ENCODE assay signal across 9 cellular contexts in the genomic region with DNA sequence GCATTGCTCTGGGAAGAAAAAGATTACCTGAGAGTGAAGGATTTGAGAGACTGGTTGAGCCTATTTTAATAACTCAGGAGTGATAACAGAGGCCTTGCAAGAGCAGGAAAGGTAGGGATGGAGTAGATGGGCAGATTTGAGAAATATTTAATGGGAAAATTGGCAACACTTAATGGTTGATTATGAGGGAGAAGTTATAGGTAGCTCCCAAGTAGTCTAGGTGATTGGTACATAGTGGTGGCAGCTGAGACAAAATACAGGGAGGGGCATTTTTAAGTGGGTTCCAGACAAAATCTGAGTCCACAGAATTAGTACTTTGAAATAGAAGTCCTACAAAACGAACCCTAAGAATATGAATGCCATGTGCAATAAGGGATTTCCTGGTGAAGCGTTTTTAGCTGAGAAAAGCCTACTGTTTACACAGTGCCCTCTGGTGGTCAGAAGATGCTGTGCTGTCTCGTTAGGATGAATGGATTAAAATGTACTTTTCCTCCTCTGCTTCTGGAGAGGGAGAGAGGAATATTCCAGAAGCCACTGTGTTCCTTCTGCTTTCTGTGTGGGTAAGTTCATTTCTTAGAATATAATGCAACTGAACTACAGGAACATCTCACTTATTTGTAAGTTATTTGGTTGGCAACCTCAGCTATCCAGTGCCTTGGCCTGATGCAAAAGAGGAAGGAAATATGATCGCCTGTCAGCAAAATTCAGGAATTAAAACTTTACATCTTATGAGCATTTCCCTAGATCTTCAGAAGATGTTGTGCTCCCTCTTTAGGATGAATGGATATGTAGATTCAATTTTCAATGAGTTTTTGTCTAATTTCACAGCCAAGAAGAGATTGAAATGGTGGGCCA. TPM values are rescaled to one million over a fixed set of nuclear protein-coding genes. Genes with fewer than 3 reads are reported as not detected.
DNase-seq lines count a peak whose midpoint lies in the region; TF ChIP-seq lines count a peak whose summit lies in the region.
"Had no signal": no experiment of that assay in that cellular context is flagged by ENCODE, and none has a peak within 500 bp of the region (broad histone marks: within the 10 kb centered on the region; RNA-seq: fewer than 3 reads in every experiment).

No MANE protein-coding gene starts in this region.

- H3K36me3 Mint-ChIP-seq in endodermal cell (ENCODE audit: low read depth): no peaks in the 10 kb centered on the region

- no peaks in the 10 kb centered on the region for H3K27me3 Mint-ChIP-seq in endodermal cell (ENCODE audit: insufficient read depth)

- no peak overlapping the region for H3K4me3 ChIP-seq in endodermal cell (ENCODE audit: low read length)

- peaks cover 47% of the 10 kb centered on the region for H3K4me1 Mint-ChIP-seq in endodermal cell

- peak; percentile 94 for TF ChIP-seq CTCF in endodermal cell (conservative IDR thresholded peaks at IDR 0.05)

- 11 to 28% methylated on average over 1 to 4 of the region's 4 CpGs for WGBS in endodermal cell (ENCODE audit: insufficient coverage in 1 of 2, insufficient read length in 1 of 2), 2 experiments

- H3K9me3 ChIP-seq in endodermal cell (ENCODE audit: control insufficient read depth, low read length): no peaks in the 10 kb centered on the region

- no peak overlapping the region for H3K27ac ChIP-seq in endodermal cell (ENCODE audit: low read depth, low read length)

- H3K9ac ChIP-seq in endodermal cell (ENCODE audit: extremely low read depth, low read length, poor library complexity, severe bottlenecking): no peak overlapping the region

- H3K36me3 ChIP-seq in endodermal cell (ENCODE audit: control insufficient read depth, insufficient read depth, low read length): peaks cover 12% of the 10 kb centered on the region

- H3K27ac Mint-ChIP-seq in endodermal cell: no peak overlapping the region

- DNase-seq in COR-L47 (lab: John Stamatoyannopoulos, UW): peak; percentile 65
- peak; percentile 83 for DNase-seq in HT-29 (ENCODE audit: low spot score)
- peak; percentile 19 for DNase-seq in NK-92 (lab: John Stamatoyannopoulos, UW; ENCODE audit: unreplicated experiment)
- DNase-seq in activated CD8-positive, alpha-beta memory T cell treated with anti-CD3 and anti-CD28 coated beads for 4 hours (ENCODE audit: low read depth in 2 of 2): peak; percentile 41 to 45
- DNase-seq in endodermal cell: peak; percentile 86
- peak; percentile 52 for DNase-seq in middle frontal gyrus (ENCODE audit: extremely low spot score, low spot score)
- DNase-seq in stimulated activated CD8-positive, alpha-beta memory T cell treated with anti-CD3 and anti-CD28 coated beads, Interleukin-7, amount 100 ng/mL, for 4 hours (ENCODE audit: low read depth in 2 of 2): peak; percentile 39 to 64
- no peak for DNase-seq in GOT3 (lab: John Stamatoyannopoulos, UW)

- no peak overlapping the region for H3K4me3 Mint-ChIP-seq in endodermal cell

- peaks cover 9% of the 10 kb centered on the region for H3K4me1 ChIP-seq in endodermal cell (ENCODE audit: control insufficient read depth, insufficient read depth, low read length)

- H3K9me3 Mint-ChIP-seq in endodermal cell: no peaks in the 10 kb centered on the region

- no peaks in the 10 kb centered on the region for H3K27me3 ChIP-seq in endodermal cell (ENCODE audit: control insufficient read depth, insufficient read depth, low read length, poor library complexity, severe bottlenecking)

RNA-seq across cellular contexts. Expression of a gene that starts 6.5 kb away (rescaled TPM):
- 9.5 and 11.1 TPM in 2 replicates for total RNA-seq in HT-29 (2014; rRNA removed; shearing (Covaris generic))
- total RNA-seq in endodermal cell: 10 to 100 TPM; 31.0 to 32.4 TPM
- polyA plus RNA-seq in endodermal cell (2013, experiment 1 of 2): 24.3 TPM
- polyA plus RNA-seq in endodermal cell (2013, experiment 2 of 2): 23.0 TPM

RNA-seq across cellular contexts. Expression of a gene that starts 7.4 kb away (rescaled TPM):
- total RNA-seq in HT-29 (2014; rRNA removed; shearing (Covaris generic)): 3.8 and 4.9 TPM in 2 replicates
- total RNA-seq in endodermal cell: 10 to 100 TPM; 14.0 to 17.0 TPM
- polyA plus RNA-seq in endodermal cell (2013, experiment 1 of 2): 9.0 TPM
- polyA plus RNA-seq in endodermal cell (2013, experiment 2 of 2): 8.7 TPM

RNA-seq across cellular contexts. Expression of a gene that starts 29.5 kb away (rescaled TPM):
- total RNA-seq in HT-29 (2014; rRNA removed; shearing (Covaris generic)): 2.2 and 4.1 TPM in 2 replicates
- 10 to 100 TPM in 1 of 2 donors, 1 to 10 TPM in 1; 7.9 to 12.9 TPM for total RNA-seq in endodermal cell
- 13.9 TPM for polyA plus RNA-seq in endodermal cell (2013, experiment 1 of 2)
- 12.8 TPM for polyA plus RNA-seq in endodermal cell (2013, experiment 2 of 2)

RNA-seq across cellular contexts. Expression of a gene that starts 38.7 kb away (rescaled TPM):
- total RNA-seq in HT-29 (2014; rRNA removed; shearing (Covaris generic)): 0.18 and 0.29 TPM in 2 replicates
- total RNA-seq in endodermal cell: 1 to 10 TPM in 1 of 2 donors, under 1 TPM in 1; 0.24 to 1.2 TPM
- polyA plus RNA-seq in endodermal cell (2013, experiment 1 of 2): 0.14 TPM
- polyA plus RNA-seq in endodermal cell (2013, experiment 2 of 2): 0.58 TPM
- total RNA-seq: T-helper 1 cell treated with Interleukin-12 subunit alpha and Interleukin-12 subunit beta and Interleukin-4 antibody, amounts not matched to agents 30 ng/mL and 1 ng/mL, for 36 hours had no signal

RNA-seq across cellular contexts. Expression of a gene that starts 45.8 kb away (rescaled TPM):
- total RNA-seq in HT-29 (2014; rRNA removed; shearing (Covaris generic)): 0.10 and 0.56 TPM in 2 replicates
- total RNA-seq in endodermal cell: 1 to 10 TPM; 1.3 to 2.0 TPM
- 0.78 TPM for polyA plus RNA-seq in endodermal cell (2013, experiment 1 of 2)
- 0.95 TPM for polyA plus RNA-seq in endodermal cell (2013, experiment 2 of 2)
